ENCODE assay signal across 27 cellular contexts in the genomic region with DNA sequence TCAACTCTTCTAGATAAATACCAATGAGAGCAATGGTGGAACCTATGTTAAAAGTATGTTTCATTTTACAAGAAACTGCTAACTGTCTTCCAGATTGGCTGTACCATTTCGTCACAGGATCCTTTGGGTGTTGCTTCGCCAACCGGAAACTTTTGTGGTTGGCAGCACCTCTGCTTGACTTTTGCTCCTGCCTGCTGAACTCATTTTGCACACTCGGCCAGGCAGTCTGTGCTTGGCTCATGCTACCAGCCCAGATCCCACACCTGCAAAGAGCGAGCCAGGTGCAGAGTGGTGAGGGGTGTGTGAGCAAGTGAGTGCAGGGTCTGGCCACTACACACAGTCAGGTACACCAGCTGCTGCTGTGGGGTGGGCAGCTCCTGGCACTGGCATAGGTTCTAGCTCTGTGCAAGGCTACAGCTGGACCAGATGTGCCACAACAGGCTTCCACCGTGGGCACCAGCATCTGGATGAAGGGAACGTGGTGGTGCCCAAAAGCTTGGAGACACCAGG.
"Had no signal": no experiment of that assay in that cellular context is flagged by ENCODE, and none has a peak within 500 bp of the region (broad histone marks: within the 10 kb centered on the region; RNA-seq: fewer than 3 reads in every experiment).

No MANE protein-coding gene starts in this region.

- H3K4me3 Mint-ChIP-seq: activated CD4-positive, alpha-beta memory T cell treated with anti-CD3 and anti-CD28 coated beads for 36 hours; activated CD4-positive, alpha-beta T cell treated with anti-CD3 and anti-CD28 coated beads, Interleukin-2, amount 10 ng/mL, durations not matched to agents 7 days and 5 days; activated naive CD4-positive, alpha-beta T cell treated with anti-CD3 and anti-CD28 coated beads, Interleukin-2, amount 10 ng/mL, durations not matched to agents 7 days and 5 days; activated naive CD8-positive, alpha-beta T cell treated with anti-CD3 and anti-CD28 coated beads, Interleukin-2, amount 10 ng/mL, durations not matched to agents 7 days and 5 days; T-cell had no signal

- H3K9me3 ChIP-seq: adrenal gland, breast epithelium had no signal

- H3K4me3 ChIP-seq: adrenal gland, breast epithelium had no signal

- H3K36me3 Mint-ChIP-seq: activated CD4-positive, alpha-beta memory T cell treated with anti-CD3 and anti-CD28 coated beads for 36 hours; activated naive CD4-positive, alpha-beta T cell treated with anti-CD3 and anti-CD28 coated beads, Interleukin-2, amount 10 ng/mL, durations not matched to agents 7 days and 5 days; activated naive CD8-positive, alpha-beta T cell treated with anti-CD3 and anti-CD28 coated beads, Interleukin-2, amount 10 ng/mL, durations not matched to agents 7 days and 5 days; T-cell had no signal

- H3K27me3 ChIP-seq: adrenal gland, breast epithelium had no signal

- H3K4me1 Mint-ChIP-seq: activated CD4-positive, alpha-beta T cell treated with anti-CD3 and anti-CD28 coated beads, Interleukin-2, amount 10 ng/mL, durations not matched to agents 7 days and 5 days; activated naive CD4-positive, alpha-beta T cell treated with anti-CD3 and anti-CD28 coated beads, Interleukin-2, amount 10 ng/mL, durations not matched to agents 7 days and 5 days; activated naive CD8-positive, alpha-beta T cell treated with anti-CD3 and anti-CD28 coated beads, Interleukin-2, amount 10 ng/mL, durations not matched to agents 7 days and 5 days; T-cell had no signal

- H3K4me1 ChIP-seq: adrenal gland, breast epithelium had no signal

- H3K9me3 Mint-ChIP-seq: activated naive CD8-positive, alpha-beta T cell treated with anti-CD3 and anti-CD28 coated beads, Interleukin-2, amount 10 ng/mL, durations not matched to agents 7 days and 5 days; activated T-helper 2 cell treated with anti-CD3 and anti-CD28 coated beads, Interferon-gamma antibody, Interleukin-2, Interleukin-4, amounts not matched to agents 10 μg/mL and 5 μg/mL and 100 μg/mL, durations not matched to agents 14 hours and 24 hours and 36 hours had no signal

- DNase-seq: activated CD4-positive, alpha-beta memory T cell treated with anti-CD3 and anti-CD28 coated beads for 36 hours; activated CD4-positive, alpha-beta T cell treated with anti-CD3 and anti-CD28 coated beads, Interleukin-2, amount 10 ng/mL, durations not matched to agents 7 days and 5 days; activated CD4-positive, CD25-positive, alpha-beta regulatory T cell; activated gamma-delta T cell treated with Interleukin-2 at 50 U/mL for 16 hours; activated naive CD4-positive, alpha-beta T cell treated with anti-CD3 and anti-CD28 coated beads, Interleukin-2, amount 10 ng/mL, durations not matched to agents 7 days and 5 days; activated naive CD8-positive, alpha-beta T cell treated with anti-CD3 and anti-CD28 coated beads, Interleukin-2, amount 10 ng/mL, durations not matched to agents 7 days and 5 days; activated T-cell treated with anti-CD3 and anti-CD28 coated beads for 4 hours; activated T-cell treated with anti-CD3 and anti-CD28 coated beads, Interleukin-2, amount 50 U/mL, for 48 hours; adrenal gland; anterior cingulate cortex; caudate nucleus; Kasumi-1; KBM-7; MV-4-11; NCI-H1105; NCI-H1436; NCI-H187; NCI-H2081; NCI-H446; NCI-H524; PC-3; SHP77 treated with DMSO at 0.1 percent for 48 hours; T-cell; T1000 had no signal

- H3K36me3 ChIP-seq: adrenal gland, breast epithelium had no signal

- ATAC-seq: PC-3, T-cell had no signal

- H3K27ac ChIP-seq: adrenal gland, breast epithelium, VCaP had no signal

- H3K27me3 Mint-ChIP-seq: activated CD4-positive, alpha-beta memory T cell treated with anti-CD3 and anti-CD28 coated beads for 36 hours; activated CD4-positive, alpha-beta T cell treated with anti-CD3 and anti-CD28 coated beads, Interleukin-2, amount 10 ng/mL, durations not matched to agents 7 days and 5 days; activated naive CD4-positive, alpha-beta T cell treated with anti-CD3 and anti-CD28 coated beads, Interleukin-2, amount 10 ng/mL, durations not matched to agents 7 days and 5 days; activated naive CD8-positive, alpha-beta T cell treated with anti-CD3 and anti-CD28 coated beads, Interleukin-2, amount 10 ng/mL, durations not matched to agents 7 days and 5 days; T-cell had no signal

- H3K27ac Mint-ChIP-seq: activated CD4-positive, alpha-beta memory T cell treated with anti-CD3 and anti-CD28 coated beads for 36 hours; activated CD4-positive, alpha-beta T cell treated with anti-CD3 and anti-CD28 coated beads, Interleukin-2, amount 10 ng/mL, durations not matched to agents 7 days and 5 days; activated naive CD4-positive, alpha-beta T cell treated with anti-CD3 and anti-CD28 coated beads, Interleukin-2, amount 10 ng/mL, durations not matched to agents 7 days and 5 days; activated naive CD8-positive, alpha-beta T cell treated with anti-CD3 and anti-CD28 coated beads, Interleukin-2, amount 10 ng/mL, durations not matched to agents 7 days and 5 days; activated T-helper 2 cell treated with anti-CD3 and anti-CD28 coated beads, Interferon-gamma antibody, Interleukin-2, Interleukin-4, amounts not matched to agents 10 μg/mL and 5 μg/mL and 100 μg/mL, durations not matched to agents 14 hours and 24 hours and 36 hours; T-cell had no signal
